17 cellular contexts compared by ENCODE assay signal in genomic region chr1:208154040-208154439, GRCh38.
DNase-seq lines count a peak whose midpoint lies in the region; ATAC-seq and TF ChIP-seq lines count a peak whose summit lies in the region.
"Had no signal": no experiment of that assay in that cellular context is flagged by ENCODE, and none has a peak within 500 bp of the region (broad histone marks: within the 10 kb centered on the region; RNA-seq: fewer than 3 reads in every experiment).

No MANE protein-coding gene starts in this region.

- peaks cover 11% of the 10 kb centered on the region for H3K4me1 Mint-ChIP-seq in MCF 10A (ENCODE audit: insufficient read depth, unreplicated experiment)
- H3K4me1 Mint-ChIP-seq: memory B cell had no signal

- WGBS in mammary epithelial cell (ENCODE audit: low coverage, missing lambda C conversion rate): 84% methylated on average over 7 of the region's 7 CpGs
- WGBS in heart left ventricle, 4 donors: 43 to 91% (median 66%) methylated on average over 7 of the region's 7 CpGs

- H3K9me3 ChIP-seq in mammary epithelial cell (replicated peaks; ENCODE audit: insufficient read depth, low read length) (no peaks in the 10 kb centered on the region), duodenal mucosa (ENCODE audit: control insufficient read depth in 1 of 2, low read length in 2 of 2) (no peaks in the 10 kb centered on the region), heart left ventricle (no peaks in the 10 kb centered on the region)

- no peaks in the 10 kb centered on the region for H3K27me3 Mint-ChIP-seq in MCF 10A (ENCODE audit: insufficient read depth, unreplicated experiment)
- H3K27me3 Mint-ChIP-seq: stimulated activated naive CD8-positive, alpha-beta T cell treated with anti-CD3 and anti-CD28 coated beads, Interleukin-15, Interleukin-2, amounts not matched to agents 100 ng/mL and 50 ng/mL, for 24 hours had no signal

- H3K27me3 ChIP-seq in mammary epithelial cell (ENCODE audit: insufficient read depth, low read length) (no peaks in the 10 kb centered on the region), duodenal mucosa (ENCODE audit: control insufficient read depth in 1 of 2, insufficient read depth in 2 of 2, low read length in 2 of 2) (no peaks in the 10 kb centered on the region), heart left ventricle (no peaks in the 10 kb centered on the region)

- dilution Hi-C loops in mammary epithelial cell (cut with HindIII; ENCODE audit: low sequenced_read_pairs): no loop called here

- H3K4me3 ChIP-seq in mammary epithelial cell (replicated peaks in 1 of 3; ENCODE audit: insufficient read depth in 1 of 3, low read depth in 2 of 3, low read length in 3 of 3) (no peak overlapping the region), duodenal mucosa (ENCODE audit: low read depth in 1 of 2, low read length in 2 of 2) (peak overlapping the region; percentile 35 to 48), heart left ventricle (no peak overlapping the region)

- H3K4me3 Mint-ChIP-seq in MCF 10A (ENCODE audit: unreplicated experiment): no peak overlapping the region
- H3K4me3 Mint-ChIP-seq: CD8-positive, alpha-beta T cell; memory B cell; neural crest cell; stimulated activated naive CD8-positive, alpha-beta T cell treated with anti-CD3 and anti-CD28 coated beads, Interleukin-15, Interleukin-2, amounts not matched to agents 100 ng/mL and 50 ng/mL, for 24 hours had no signal

- H3K36me3 Mint-ChIP-seq in MCF 10A (ENCODE audit: insufficient read depth, unreplicated experiment): peaks cover 7% of the 10 kb centered on the region
- H3K36me3 Mint-ChIP-seq: CD8-positive, alpha-beta T cell; memory B cell had no signal

- no peaks in the 10 kb centered on the region for H3K9me3 Mint-ChIP-seq in MCF 10A (ENCODE audit: unreplicated experiment)
- H3K9me3 Mint-ChIP-seq: CD8-positive, alpha-beta T cell; memory B cell; neural crest cell; stimulated activated naive CD8-positive, alpha-beta T cell treated with anti-CD3 and anti-CD28 coated beads, Interleukin-15, Interleukin-2, amounts not matched to agents 100 ng/mL and 50 ng/mL, for 24 hours had no signal

- no peaks in the 10 kb centered on the region for H3K36me3 ChIP-seq in mammary epithelial cell (ENCODE audit: insufficient read depth, low read length)
- no peaks in the 10 kb centered on the region for H3K36me3 ChIP-seq in duodenal mucosa (ENCODE audit: control insufficient read depth in 1 of 2, insufficient read depth in 2 of 2, low read length in 2 of 2)
- H3K36me3 ChIP-seq in heart left ventricle: no peaks in the 10 kb centered on the region

- no peak for ATAC-seq in heart left ventricle
- ATAC-seq: CD8-positive, alpha-beta T cell had no signal

- no peak overlapping the region for H3K27ac ChIP-seq in mammary epithelial cell (ENCODE audit: insufficient read depth, low read depth, low read length)
- H3K27ac ChIP-seq in duodenal mucosa (ENCODE audit: low read depth, low read length): peak overlapping the region; percentile 15
- no peak overlapping the region for H3K27ac ChIP-seq in heart left ventricle

- no peak overlapping the region for H2AFZ ChIP-seq in mammary epithelial cell (ENCODE audit: low read depth, low read length)

- intact Hi-C loops in MCF 10A (cut with micrococcal nuclease) (no loop called here), mammary epithelial cell (cut with micrococcal nuclease) (no loop called here), heart left ventricle (cut with DNase I) (no loop called here)

- peaks cover 4% of the 10 kb centered on the region for H3K79me2 ChIP-seq in mammary epithelial cell (ENCODE audit: insufficient read depth, low read length)

- CTCF ChIA-PET in MCF 10A (lab: Yijun Ruan, JAX) (interaction anchor here (0.6 to 1.4 kb wide), 4 partner anchors 21 to 531 kb away, joined by 3 to 6 read pairs (median 3); no protein-coding TSS in a partner anchor), mammary epithelial cell (lab: Charles Lee; ENCODE audit: low non-redundant PET) (no interaction called here)

- no peaks in the 10 kb centered on the region for H3K4me1 ChIP-seq in mammary epithelial cell (ENCODE audit: insufficient read depth, low read length)
- peaks cover 74 to 84% of the 10 kb centered on the region in 2 donors for H3K4me1 ChIP-seq in duodenal mucosa (ENCODE audit: control insufficient read depth in 1 of 2, insufficient read depth in 2 of 2, low read length in 2 of 2)
- peaks cover 4 to 82% (median 56%) of the 10 kb centered on the region in 12 donors for H3K4me1 ChIP-seq in heart left ventricle

- DNase-seq in MCF 10A (ENCODE audit: unreplicated experiment) (peak; percentile 16), mammary epithelial cell (no peak), NCI-H345 treated with DMSO at 0.1 percent for 48 hours (lab: John Stamatoyannopoulos, UW; ENCODE audit: unreplicated experiment) (peak; percentile 81), DMS114 treated with DMSO at 0.1 percent for 48 hours (lab: John Stamatoyannopoulos, UW; ENCODE audit: unreplicated experiment) (no peak), heart left ventricle (no peak), NCI-H2171 treated with DMSO at 0.1 percent for 48 hours (lab: John Stamatoyannopoulos, UW) (no peak)
- DNase-seq in stimulated activated CD8-positive, alpha-beta memory T cell treated with anti-CD3 and anti-CD28 coated beads, Interleukin-4, amount 100 ng/mL, for 48 hours: no peak
- DNase-seq: activated CD4-positive, alpha-beta T cell treated with anti-CD3 and anti-CD28 coated beads for 4 hours; activated naive CD4-positive, alpha-beta T cell treated with Interleukin-2 at 50 U/mL for 16 hours; activated T-cell treated with anti-CD3 and anti-CD28 coated beads for 4 hours; aorta; CD8-positive, alpha-beta T cell; islet precursor cell had no signal

- no peak overlapping the region for H3K9ac ChIP-seq in mammary epithelial cell (ENCODE audit: insufficient read depth, low read length)
- no peak overlapping the region for H3K9ac ChIP-seq in duodenal mucosa (ENCODE audit: low read depth in 1 of 2, low read length in 2 of 2)

- in situ Hi-C loops in mammary epithelial cell (cut with MboI; ENCODE audit: low sequenced_read_pairs in 2 of 2): no loop called here

- TF ChIP-seq CTCF in MCF 10A (IDR thresholded peaks at IDR 0.05; ENCODE audit: unreplicated experiment): no peak
- TF ChIP-seq CTCF in mammary epithelial cell (conservative IDR thresholded peaks at IDR 0.05 in 1 of 2, IDR thresholded peaks at IDR 0.05 in 1 of 2; ENCODE audit: extremely low read depth in 1 of 2, insufficient read depth in 1 of 2, low read depth in 1 of 2, low read length in 2 of 2): no peak
- no peak for TF ChIP-seq CTCF in heart left ventricle (IDR thresholded peaks at IDR 0.05)

- no peak overlapping the region for H3K27ac Mint-ChIP-seq in MCF 10A (ENCODE audit: low read depth, unreplicated experiment)
- H3K27ac Mint-ChIP-seq: CD8-positive, alpha-beta T cell; memory B cell; stimulated activated naive CD8-positive, alpha-beta T cell treated with anti-CD3 and anti-CD28 coated beads, Interleukin-15, Interleukin-2, amounts not matched to agents 100 ng/mL and 50 ng/mL, for 24 hours had no signal

- no peaks in the 10 kb centered on the region for H4K20me1 ChIP-seq in mammary epithelial cell (ENCODE audit: insufficient read depth, low read length)

- POLR2A ChIA-PET in MCF 10A (lab: Yijun Ruan, JAX): interaction anchor here (1.0 to 1.3 kb wide), 2 partner anchors 24 to 84 kb away, joined by 3 read pairs; no protein-coding TSS in a partner anchor

- no peak overlapping the region for H3K4me2 ChIP-seq in mammary epithelial cell (ENCODE audit: insufficient read depth, low read depth, low read length)

- BruUV-seq in MCF 10A (replicated peaks; lab: Mats Ljungman, UMichigan) (no TSS peak), mammary epithelial cell (replicated peaks; lab: Mats Ljungman, UMichigan) (no TSS peak)

- no peak for TF ChIP-seq POLR2A in heart left ventricle (IDR thresholded peaks at IDR 0.05)

Comparison
In these comparisons a context has a peak if more than half of its experiments do, and no peak if none do; other contexts are left out.
1. DNase-seq: peak in MCF 10A (single experiment) and NCI-H345 treated with DMSO at 0.1 percent for 48 hours (single experiment); none in mammary epithelial cell (single experiment), DMS114 treated with DMSO at 0.1 percent for 48 hours (single experiment), heart left ventricle (0 of 5), NCI-H2171 treated with DMSO at 0.1 percent for 48 hours (single experiment) and stimulated activated CD8-positive, alpha-beta memory T cell treated with anti-CD3 and anti-CD28 coated beads, Interleukin-4, amount 100 ng/mL, for 48 hours (single experiment).
2. H3K4me3 ChIP-seq: peak in duodenal mucosa (2 of 2); none in mammary epithelial cell (0 of 3) and heart left ventricle (0 of 12).